In the genomic region with DNA sequence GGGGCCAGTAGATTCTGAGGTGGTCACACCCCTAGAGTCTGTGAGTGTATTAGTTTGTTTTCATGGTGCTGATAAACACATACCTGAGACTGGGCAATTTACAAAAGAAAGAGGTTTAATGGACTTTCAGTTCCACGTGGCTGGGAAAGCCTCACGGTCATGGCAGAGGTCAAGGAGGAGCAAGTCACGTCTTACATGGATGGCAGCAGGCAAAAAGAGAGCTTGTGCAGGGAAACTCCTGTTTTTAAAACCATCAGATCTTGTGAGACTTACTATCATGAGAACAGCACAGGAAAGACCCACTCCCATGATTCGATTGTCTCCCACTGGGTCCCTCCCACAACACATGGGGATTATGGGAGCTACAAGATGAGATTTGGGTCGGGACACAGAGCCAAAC, we compare ENCODE assay signal across 8 cellular contexts. TPM values are rescaled to one million over a fixed set of nuclear protein-coding genes. Genes with fewer than 3 reads are reported as not detected.
A peak's percentile ranks its signal among the peaks of the same experiment; 100 is the strongest.
DNase-seq lines count a peak whose midpoint lies in the region; ATAC-seq, FAIRE-seq and TF ChIP-seq lines count a peak whose summit lies in the region.
"Not testable (repeated sequence)": the region's sequence is repeated elsewhere in the genome, so short reads cannot be mapped to it uniquely, and the experiment has no call there.

No MANE protein-coding gene starts in this region.

- 94% methylated on average over 5 of the region's 5 CpGs for WGBS in hepatocyte (ENCODE audit: low lambda C conversion rate, missing lambda C conversion rate)

- FAIRE-seq in astrocyte (lab: Jason Lieb, UNC), result not testable (repeated sequence)

- not testable (repeated sequence) for H3K9me3 Mint-ChIP-seq in Caco-2 (ENCODE audit: unreplicated experiment); activated CD8-positive, alpha-beta T cell treated with anti-CD3 and anti-CD28 coated beads for 36 hours; activated T-helper 17 cell treated with anti-CD3 and anti-CD28 coated beads, Interleukin-2, amount 50 U/mL, for 72 hours; astrocyte (ENCODE audit: unreplicated experiment)

- H4K20me1 ChIP-seq in astrocyte (ENCODE audit: insufficient read depth, low read length); hepatocyte (ENCODE audit: insufficient read depth, poor library complexity, severe bottlenecking): not testable (repeated sequence)

- H3K79me2 ChIP-seq in astrocyte (ENCODE audit: insufficient read depth, low read length), result not testable (repeated sequence)
- H3K79me2 ChIP-seq in hepatocyte, result peaks cover 80% of the 10 kb centered on the region

- H3K4me1 ChIP-seq in Caco-2 (peaks cover 20% of the 10 kb centered on the region), astrocyte (ENCODE audit: insufficient read depth, low read length) (peaks cover 22% of the 10 kb centered on the region), hepatocyte (ENCODE audit: insufficient read depth) (peaks cover 19% of the 10 kb centered on the region), neutrophil (ENCODE audit: control insufficient read depth in 1 of 2, insufficient read depth in 1 of 2, low read depth in 1 of 2, low read length in 1 of 2) (peaks cover 9 to 18% of the 10 kb centered on the region in 2 experiments)

- POLR2A ChIA-PET in Caco-2 (lab: Charles Lee); activated CD8-positive, alpha-beta T cell treated with anti-CD3 and anti-CD28 coated beads for 36 hours (lab: Charles Lee): not testable (repeated sequence)

- H3K9me3 ChIP-seq in Caco-2; astrocyte (ENCODE audit: insufficient read depth, low read depth, low read length); hepatocyte (ENCODE audit: low read depth); neutrophil: not testable (repeated sequence)

- peak overlapping the region; percentile 45 for H3K27ac Mint-ChIP-seq in Caco-2 (ENCODE audit: unreplicated experiment)
- peak overlapping the region; percentile 27 for H3K27ac Mint-ChIP-seq in activated CD8-positive, alpha-beta T cell treated with anti-CD3 and anti-CD28 coated beads for 36 hours
- H3K27ac Mint-ChIP-seq in activated T-helper 17 cell treated with anti-CD3 and anti-CD28 coated beads, Interleukin-2, amount 50 U/mL, for 72 hours, result peak overlapping the region; percentile 41
- not testable (repeated sequence) for H3K27ac Mint-ChIP-seq in astrocyte (ENCODE audit: unreplicated experiment)

- peaks cover 92% of the 10 kb centered on the region for H3K36me3 Mint-ChIP-seq in Caco-2 (ENCODE audit: insufficient read depth, unreplicated experiment)
- H3K36me3 Mint-ChIP-seq in activated CD8-positive, alpha-beta T cell treated with anti-CD3 and anti-CD28 coated beads for 36 hours (ENCODE audit: low read depth), result peaks cover 16% of the 10 kb centered on the region
- peaks cover 17% of the 10 kb centered on the region for H3K36me3 Mint-ChIP-seq in activated T-helper 17 cell treated with anti-CD3 and anti-CD28 coated beads, Interleukin-2, amount 50 U/mL, for 72 hours (ENCODE audit: low read depth)
- H3K36me3 Mint-ChIP-seq in astrocyte (ENCODE audit: low read depth, unreplicated experiment), result peaks cover 24% of the 10 kb centered on the region

- DNase-seq in Caco-2; astrocyte (ENCODE audit: low read depth); hepatocyte (ENCODE audit: low spot score): not testable (repeated sequence)
- DNase-seq in activated CD8-positive, alpha-beta T cell treated with anti-CD3 and anti-CD28 coated beads for 36 hours, result peak; percentile 3

- intact Hi-C loops in Caco-2 (cut with micrococcal nuclease; ENCODE audit: unreplicated experiment); activated CD8-positive, alpha-beta T cell treated with anti-CD3 and anti-CD28 coated beads for 36 hours (cut with micrococcal nuclease): not testable (repeated sequence)

- CTCF ChIA-PET in Caco-2 (lab: Charles Lee), result not testable (repeated sequence)
- CTCF ChIA-PET in activated CD8-positive, alpha-beta T cell treated with anti-CD3 and anti-CD28 coated beads for 36 hours (lab: Charles Lee), result interaction anchor here (1.3 to 1.5 kb wide), 2 partner anchors 29 to 31 kb away, joined by 4 to 8 read pairs; a partner anchor contains a TSS

- ATAC-seq in activated CD8-positive, alpha-beta T cell treated with anti-CD3 and anti-CD28 coated beads for 36 hours; activated T-helper 17 cell treated with anti-CD3 and anti-CD28 coated beads, Interleukin-2, amount 50 U/mL, for 72 hours (replicated peaks): not testable (repeated sequence)

- H3K27ac ChIP-seq in 22Rv1 (peak overlapping the region; percentile 86), VCaP (peak overlapping the region; percentile 86), hepatocyte (peak overlapping the region; percentile 91), neutrophil (peak overlapping the region; percentile 52)
- H3K27ac ChIP-seq in astrocyte (ENCODE audit: low read depth, low read length), result not testable (repeated sequence)

- H3K4me3 ChIP-seq in Caco-2 (ENCODE audit: low read depth, low read length); astrocyte (ENCODE audit: insufficient read depth, low read depth, low read length); hepatocyte; neutrophil (ENCODE audit: low read depth in 1 of 2, low read length in 1 of 2): not testable (repeated sequence)

- H3K4me3 Mint-ChIP-seq in Caco-2 (ENCODE audit: unreplicated experiment); activated CD8-positive, alpha-beta T cell treated with anti-CD3 and anti-CD28 coated beads for 36 hours: not testable (repeated sequence)
- peak overlapping the region; percentile 34 for H3K4me3 Mint-ChIP-seq in activated T-helper 17 cell treated with anti-CD3 and anti-CD28 coated beads, Interleukin-2, amount 50 U/mL, for 72 hours
- peak overlapping the region; percentile 47 for H3K4me3 Mint-ChIP-seq in astrocyte (ENCODE audit: unreplicated experiment)

- H3K9me2 ChIP-seq in hepatocyte (replicated peaks; ENCODE audit: insufficient read depth), result not testable (repeated sequence)

- H3K4me2 ChIP-seq in astrocyte (ENCODE audit: low read length); hepatocyte: not testable (repeated sequence)

- TF ChIP-seq CTCF in 22Rv1 (IDR thresholded peaks at IDR 0.05); Caco-2 (IDR thresholded peaks at IDR 0.05; ENCODE audit: insufficient read depth in 1 of 2, low read depth in 1 of 2, low read length in 1 of 2, severe bottlenecking in 1 of 2, unreplicated experiment in 1 of 2); VCaP (conservative IDR thresholded peaks at IDR 0.05); activated CD8-positive, alpha-beta T cell treated with anti-CD3 and anti-CD28 coated beads for 36 hours (IDR thresholded peaks at IDR 0.05); astrocyte (IDR thresholded peaks at IDR 0.05; ENCODE audit: insufficient read depth, low read depth, low read length); hepatocyte (IDR thresholded peaks at IDR 0.05; ENCODE audit: poor library complexity); neutrophil (IDR thresholded peaks at IDR 0.05): not testable (repeated sequence)

- peaks cover 46% of the 10 kb centered on the region for H3K4me1 Mint-ChIP-seq in Caco-2 (ENCODE audit: low read depth, unreplicated experiment)
- peaks cover 20% of the 10 kb centered on the region for H3K4me1 Mint-ChIP-seq in activated CD8-positive, alpha-beta T cell treated with anti-CD3 and anti-CD28 coated beads for 36 hours (ENCODE audit: low read depth)
- H3K4me1 Mint-ChIP-seq in activated T-helper 17 cell treated with anti-CD3 and anti-CD28 coated beads, Interleukin-2, amount 50 U/mL, for 72 hours, result peaks cover 11% of the 10 kb centered on the region
- H3K4me1 Mint-ChIP-seq in astrocyte (ENCODE audit: low read depth, unreplicated experiment), result peaks cover 34% of the 10 kb centered on the region

- H3K36me3 ChIP-seq in Caco-2 (ENCODE audit: control insufficient read depth, insufficient read depth, low read length) (peaks cover 11% of the 10 kb centered on the region), neutrophil (peaks cover 77% of the 10 kb centered on the region)
- H3K36me3 ChIP-seq in astrocyte (ENCODE audit: insufficient read depth, low read length); hepatocyte (replicated peaks; ENCODE audit: insufficient read depth, low read depth): not testable (repeated sequence)

- H3K27me3 ChIP-seq in Caco-2 (replicated peaks; ENCODE audit: control insufficient read depth, insufficient read depth, low read length); astrocyte (ENCODE audit: insufficient read depth, low read length); hepatocyte; neutrophil: not testable (repeated sequence)

- H3K9ac ChIP-seq in astrocyte (ENCODE audit: low read length), result not testable (repeated sequence)

- not testable (repeated sequence) for BruUV-seq in Caco-2 (replicated peaks; lab: Mats Ljungman, UMichigan)

- not testable (repeated sequence) for H2AFZ ChIP-seq in astrocyte (ENCODE audit: low read depth, low read length); hepatocyte

- not testable (repeated sequence) for H3K27me3 Mint-ChIP-seq in Caco-2 (ENCODE audit: insufficient read depth, unreplicated experiment); activated CD8-positive, alpha-beta T cell treated with anti-CD3 and anti-CD28 coated beads for 36 hours; activated T-helper 17 cell treated with anti-CD3 and anti-CD28 coated beads, Interleukin-2, amount 50 U/mL, for 72 hours; astrocyte (ENCODE audit: low read depth, unreplicated experiment)

RNA-seq across cellular contexts. Expression of a gene that starts 26.1 kb away (rescaled TPM):
- total RNA-seq in Caco-2 (2022) (61.6 and 66.0 TPM in 2 replicates), astrocyte (29.7 and 30.9 TPM in 2 replicates), hepatocyte (37.3 and 51.3 TPM in 2 replicates)
- total RNA-seq in activated CD8-positive, alpha-beta T cell treated with anti-CD3 and anti-CD28 coated beads for 36 hours, result 10 to 100 TPM; 76.4 to 78.7 TPM
- total RNA-seq in activated T-helper 17 cell treated with anti-CD3 and anti-CD28 coated beads, Interleukin-2, amount 50 U/mL, for 72 hours, result 10 to 100 TPM; 51.2 to 92.8 TPM
- polyA plus RNA-seq in hepatocyte, result 59.3 and 62.0 TPM in 2 replicates

RNA-seq across cellular contexts. Expression of a gene that starts 29.3 kb away (rescaled TPM):
- total RNA-seq in Caco-2 (2022) (178 and 181 TPM in 2 replicates), astrocyte (43.1 and 61.2 TPM in 2 replicates), hepatocyte (140 and 153 TPM in 2 replicates)
- 1 to 10 TPM; 8.3 to 9.5 TPM for total RNA-seq in activated CD8-positive, alpha-beta T cell treated with anti-CD3 and anti-CD28 coated beads for 36 hours
- total RNA-seq in activated T-helper 17 cell treated with anti-CD3 and anti-CD28 coated beads, Interleukin-2, amount 50 U/mL, for 72 hours, result 10 to 100 TPM in 1 of 2 donors, 1 to 10 TPM in 1; 9.5 to 12.6 TPM
- 65.3 and 73.1 TPM in 2 replicates for polyA plus RNA-seq in hepatocyte
